ENCODE assay signal across 13 cellular contexts in the genomic region with DNA sequence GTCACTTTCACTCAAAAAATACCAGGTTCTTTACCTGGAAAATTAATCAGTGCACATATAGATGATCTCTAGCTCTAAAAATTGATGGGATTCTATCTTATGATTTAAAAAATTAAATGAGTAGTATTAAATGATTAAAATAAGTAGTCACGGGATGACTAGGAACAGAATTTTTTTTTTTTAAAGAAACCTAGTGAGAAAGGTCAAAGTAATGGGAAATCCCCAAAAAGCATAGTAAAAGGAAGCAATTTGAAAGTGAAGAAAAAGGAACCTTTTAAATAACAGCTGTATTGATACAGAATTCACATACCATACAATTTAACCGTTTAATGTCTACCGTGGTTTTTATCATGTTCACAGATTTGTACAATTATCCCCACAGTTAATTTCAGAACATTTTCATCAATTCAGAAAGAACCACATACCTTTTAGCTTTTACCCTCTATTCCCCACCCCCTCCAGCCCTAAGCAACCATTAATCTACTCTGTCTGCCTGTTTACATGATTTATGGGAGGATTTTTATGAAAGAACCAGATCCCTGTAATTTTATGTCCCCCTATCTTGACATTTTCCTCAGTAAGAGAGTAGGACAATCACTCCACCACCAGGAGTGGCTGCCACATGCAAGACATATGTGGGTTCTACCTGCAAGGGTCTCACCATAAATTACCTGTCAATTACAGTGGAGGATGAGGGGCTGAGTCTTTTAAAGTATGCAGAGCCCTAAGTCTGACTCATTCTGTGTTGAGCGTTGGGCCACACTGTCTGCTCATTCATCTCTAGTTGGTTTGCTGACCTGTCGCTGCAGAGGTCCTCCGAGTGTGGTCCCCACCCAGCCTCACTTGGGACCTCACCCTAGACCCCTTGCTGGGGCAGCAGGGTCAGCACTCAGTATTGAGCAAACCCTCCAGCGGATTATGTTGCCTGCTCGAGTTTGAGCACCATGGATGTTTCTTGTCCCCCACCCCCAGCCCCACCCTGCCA. TPM values are rescaled to one million over a fixed set of nuclear protein-coding genes. Genes with fewer than 3 reads are reported as not detected.
DNase-seq lines count a peak whose midpoint lies in the region; ATAC-seq and TF ChIP-seq lines count a peak whose summit lies in the region.
"Had no signal": no experiment of that assay in that cellular context is flagged by ENCODE, and none has a peak within 500 bp of the region (broad histone marks: within the 10 kb centered on the region; RNA-seq: fewer than 3 reads in every experiment).

No MANE protein-coding gene starts in this region.

- H3K79me2 ChIP-seq in DND-41 (ENCODE audit: insufficient read depth, low read length) (peaks cover 81% of the 10 kb centered on the region), PC-3 (ENCODE audit: low read length) (peaks cover 17% of the 10 kb centered on the region)

- CTCF ChIA-PET in PC-3 (lab: Charles Lee): no interaction called here

- H3K36me3 Mint-ChIP-seq in activated T-helper 17 cell treated with anti-CD3 and anti-CD28 coated beads, Interleukin-2, amount 50 U/mL, for 72 hours (ENCODE audit: low read depth): no peaks in the 10 kb centered on the region

- peak overlapping the region; percentile 52 for H3K4me3 Mint-ChIP-seq in activated T-helper 17 cell treated with anti-CD3 and anti-CD28 coated beads, Interleukin-2, amount 50 U/mL, for 72 hours

- no TSS peak for BruUV-seq in PC-3 (replicated peaks; lab: Mats Ljungman, UMichigan)

- POLR2A ChIA-PET in PC-3 (lab: Charles Lee; ENCODE audit: unreplicated experiment): no interaction called here

- TF ChIP-seq CTCF in DND-41 (IDR thresholded peaks at IDR 0.05; ENCODE audit: borderline replicate concordance, extremely low read depth, low read length, poor library complexity, severe bottlenecking) (no peak), PC-3 (conservative IDR thresholded peaks at IDR 0.05; ENCODE audit: low read depth, low read length) (no peak)

- H3K4me1 ChIP-seq in DND-41 (ENCODE audit: insufficient read depth, low read length) (peaks cover 94% of the 10 kb centered on the region), PC-3 (ENCODE audit: insufficient read depth, low read length) (peaks cover 17% of the 10 kb centered on the region)
- H3K4me1 ChIP-seq: adrenal gland had no signal

- peaks cover 7% of the 10 kb centered on the region for H3K27me3 Mint-ChIP-seq in activated T-helper 17 cell treated with anti-CD3 and anti-CD28 coated beads, Interleukin-2, amount 50 U/mL, for 72 hours

- no peaks in the 10 kb centered on the region for H3F3A ChIP-seq in PC-3 (ENCODE audit: low read length, unreplicated experiment)

- H3K36me3 ChIP-seq in DND-41 (ENCODE audit: insufficient read depth, low read length) (peaks cover 7% of the 10 kb centered on the region; the same call in 1 of the 2 replicates), PC-3 (ENCODE audit: low read depth, low read length) (no peaks in the 10 kb centered on the region)
- H3K36me3 ChIP-seq: adrenal gland had no signal

- H3K9me3 ChIP-seq in DND-41 (ENCODE audit: insufficient read depth, low read length, severe bottlenecking) (no peaks in the 10 kb centered on the region), PC-3 (ENCODE audit: low read length) (no peaks in the 10 kb centered on the region)
- H3K9me3 ChIP-seq: adrenal gland had no signal

- H3K9me3 Mint-ChIP-seq in activated T-helper 17 cell treated with anti-CD3 and anti-CD28 coated beads, Interleukin-2, amount 50 U/mL, for 72 hours: no peaks in the 10 kb centered on the region

- H3K9ac ChIP-seq in DND-41 (ENCODE audit: low read depth, low read length) (no peak overlapping the region), PC-3 (ENCODE audit: low read length) (no peak overlapping the region)

- H3K4me2 ChIP-seq in DND-41 (ENCODE audit: insufficient read depth, low read length) (no peak overlapping the region), PC-3 (ENCODE audit: low read length) (no peak overlapping the region)
- H3K4me2 ChIP-seq: PC-9 had no signal

- no peaks in the 10 kb centered on the region for H3K27me3 ChIP-seq in DND-41 (ENCODE audit: insufficient read depth, low read length, poor library complexity)
- no peaks in the 10 kb centered on the region for H3K27me3 ChIP-seq in PC-3 (ENCODE audit: low read length)

- H3K27ac ChIP-seq in DND-41 (ENCODE audit: low read length) (peak overlapping the region; percentile 87), PC-3 (ENCODE audit: low read length) (no peak overlapping the region)
- H3K27ac ChIP-seq: adrenal gland, PC-9, VCaP had no signal

- no peaks in the 10 kb centered on the region for H3K9me2 ChIP-seq in PC-3 (replicated peaks; ENCODE audit: low read length)

- intact Hi-C loops in PC-3 (cut with micrococcal nuclease): no loop called here

- peak overlapping the region; percentile 18 for H3K27ac Mint-ChIP-seq in activated T-helper 17 cell treated with anti-CD3 and anti-CD28 coated beads, Interleukin-2, amount 50 U/mL, for 72 hours

- ATAC-seq in DND-41 (ENCODE audit: insufficient read depth, low read depth) (no peak), GM18909 (IDR thresholded peaks at IDR 0.05; ENCODE audit: poor library complexity, unreplicated experiment) (peak; percentile 46), HG03039 (IDR thresholded peaks at IDR 0.05; ENCODE audit: unreplicated experiment) (peak; percentile 29), HG02623 (IDR thresholded peaks at IDR 0.05; ENCODE audit: unreplicated experiment) (no peak), PC-3 (no peak)
- peak; percentile 60 for ATAC-seq in activated T-helper 17 cell treated with anti-CD3 and anti-CD28 coated beads, Interleukin-2, amount 50 U/mL, for 72 hours (replicated peaks)
- ATAC-seq: sciatic nerve had no signal

- H3K4me3 ChIP-seq in DND-41 (ENCODE audit: low read depth in 1 of 2, low read length in 2 of 2) (no peak overlapping the region), PC-3 (ENCODE audit: low read length) (no peak overlapping the region)
- H3K4me3 ChIP-seq: adrenal gland, PC-9 had no signal

- H4K20me1 ChIP-seq in DND-41 (ENCODE audit: insufficient read depth, low read length): no peaks in the 10 kb centered on the region; the same call in 1 of the 2 replicates
- H4K20me1 ChIP-seq in PC-3 (ENCODE audit: low read length): 0 out of 2 replicates have a peak, but pooled peaks cover 6% of the 10 kb centered on the region

- DNase-seq in DND-41: no peak
- no peak for DNase-seq in GF-D8 (lab: John Stamatoyannopoulos, UW)
- no peak for DNase-seq in NCI-H345 treated with DMSO at 0.1 percent for 48 hours (lab: John Stamatoyannopoulos, UW; ENCODE audit: unreplicated experiment)
- DNase-seq in PC-3: no peak
- DNase-seq: COR-L47, PC-9 had no signal

- H3K4me1 Mint-ChIP-seq in activated T-helper 17 cell treated with anti-CD3 and anti-CD28 coated beads, Interleukin-2, amount 50 U/mL, for 72 hours: peaks cover 47% of the 10 kb centered on the region

- H2AFZ ChIP-seq in DND-41 (ENCODE audit: low read depth, low read length) (no peak overlapping the region), PC-3 (ENCODE audit: low read length) (no peak overlapping the region)
- H2AFZ ChIP-seq: PC-9 had no signal

RNA-seq across cellular contexts. Expression of gene ANKRD33B, which starts 16.0 kb away (rescaled TPM):
- 10 to 100 TPM in 1 of 2 donors, 1 to 10 TPM in 1; 7.8 to 12.2 TPM for total RNA-seq in activated T-helper 17 cell treated with anti-CD3 and anti-CD28 coated beads, Interleukin-2, amount 50 U/mL, for 72 hours
- 13.2 and 14.9 TPM in 2 replicates for total RNA-seq in PC-3 (2014; rRNA removed)

Comparison
In these comparisons a context has a peak if more than half of its experiments do, and no peak if none do; other contexts are left out.
1. ATAC-seq: peak in GM18909 (single experiment), HG03039 (single experiment) and activated T-helper 17 cell treated with anti-CD3 and anti-CD28 coated beads, Interleukin-2, amount 50 U/mL, for 72 hours (single experiment); none in DND-41 (single experiment), HG02623 (single experiment) and PC-3 (single experiment).